ENCODE assay signal across 9 cellular contexts in the genomic region with DNA sequence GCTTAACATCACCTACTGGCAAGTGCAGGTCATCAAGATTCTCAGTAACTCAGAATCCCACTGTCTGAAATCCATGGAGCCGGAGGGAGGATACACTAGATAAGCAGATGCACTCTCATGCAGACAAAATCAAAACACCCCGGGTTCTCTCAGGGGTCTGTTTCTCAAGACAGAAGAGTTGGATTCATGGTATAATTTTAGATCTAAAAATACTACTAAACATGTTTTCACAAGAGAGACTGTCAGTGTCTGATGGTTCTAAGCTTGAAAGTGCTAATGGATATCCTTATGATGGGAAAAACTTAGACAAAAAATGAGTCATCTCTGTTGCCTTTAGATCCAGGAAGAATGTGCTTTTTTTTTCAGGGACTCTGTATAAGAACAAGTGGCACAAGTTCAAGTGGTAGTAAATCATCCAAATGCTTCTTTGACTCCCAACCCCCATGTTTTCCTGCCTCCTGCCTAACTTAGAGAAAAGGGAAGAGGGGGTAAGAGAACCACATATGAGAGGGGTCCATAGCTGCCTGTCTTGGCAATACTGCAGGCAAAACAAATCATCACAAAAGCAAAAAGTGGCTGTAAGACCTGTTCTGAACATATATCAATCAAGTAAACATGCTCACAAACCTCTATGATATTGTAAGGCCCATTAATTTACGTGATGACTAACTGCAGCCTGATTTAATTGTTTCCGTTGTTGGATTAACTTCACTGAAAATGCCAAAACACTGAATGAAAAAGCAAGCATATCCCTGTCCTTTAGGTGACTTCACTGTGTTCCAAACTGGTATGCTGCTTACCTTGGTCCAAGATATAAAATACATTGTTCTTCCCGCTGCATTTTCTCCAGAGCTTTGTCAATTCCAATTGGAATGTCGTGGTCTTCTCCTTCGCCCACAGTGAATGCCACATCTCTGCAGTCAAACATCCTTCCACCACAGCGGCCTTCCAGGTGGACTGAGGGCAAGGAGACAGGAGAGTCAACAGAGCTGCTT.
DNase-seq lines count a peak whose midpoint lies in the region; ATAC-seq and TF ChIP-seq lines count a peak whose summit lies in the region.
"Had no signal": no experiment of that assay in that cellular context is flagged by ENCODE, and none has a peak within 500 bp of the region (broad histone marks: within the 10 kb centered on the region; RNA-seq: fewer than 3 reads in every experiment).

No MANE protein-coding gene starts in this region.

- peaks cover 41% of the 10 kb centered on the region for H3K4me1 ChIP-seq in BE2C

- H3K27me3 ChIP-seq in BE2C = no peaks in the 10 kb centered on the region

- peak overlapping the region; percentile 39 to 69 for H3K27ac ChIP-seq in coronary artery

- H3K36me3 ChIP-seq in BE2C = peaks cover 44% of the 10 kb centered on the region

- no peak for TF ChIP-seq CTCF in BE2C (IDR thresholded peaks at IDR 0.05; ENCODE audit: low read depth, low read length)
- no peak for TF ChIP-seq CTCF in coronary artery (IDR thresholded peaks at IDR 0.05)
- no peak for TF ChIP-seq CTCF in omental fat pad (IDR thresholded peaks at IDR 0.05)

- peak; percentile 16 for ATAC-seq in omental fat pad (ENCODE audit: low FRiP score)
- no peak for ATAC-seq in GM18502 (IDR thresholded peaks at IDR 0.05; ENCODE audit: poor library complexity, unreplicated experiment)
- no peak for ATAC-seq in HG03432 (IDR thresholded peaks at IDR 0.05; ENCODE audit: unreplicated experiment)
- ATAC-seq in HG03159 (IDR thresholded peaks at IDR 0.05; ENCODE audit: unreplicated experiment) = no peak

- H3K4me3 ChIP-seq in BE2C (ENCODE audit: low read depth, low read length) = no peak overlapping the region
- no peak overlapping the region for H3K4me3 ChIP-seq in coronary artery

- H3K9me3 ChIP-seq in BE2C = no peaks in the 10 kb centered on the region

- DNase-seq in BE2C (peak; percentile 16), NCI-H2227 (lab: John Stamatoyannopoulos, UW; ENCODE audit: unreplicated experiment) (peak; percentile 59), coronary artery (ENCODE audit: low spot score) (no peak), omental fat pad (ENCODE audit: low spot score) (no peak)
- DNase-seq in activated CD8-positive, alpha-beta memory T cell treated with anti-CD3 and anti-CD28 coated beads, Interleukin-2, amount 50 U/mL, for 4 hours = no peak
- DNase-seq: nucleus accumbens had no signal

Comparison
In these comparisons a context has a peak if more than half of its experiments do, and no peak if none do; other contexts are left out.
1. DNase-seq: peak in BE2C (single experiment) and NCI-H2227 (single experiment); none in coronary artery (single experiment), omental fat pad (single experiment) and activated CD8-positive, alpha-beta memory T cell treated with anti-CD3 and anti-CD28 coated beads, Interleukin-2, amount 50 U/mL, for 4 hours (single experiment).